ENCODE assay signal across 8 cellular contexts in genomic region chr6:29887819-29888581, GRCh38. TPM values are rescaled to one million over a fixed set of nuclear protein-coding genes. Genes with fewer than 3 reads are reported as not detected.
DNase-seq lines count a peak whose midpoint lies in the region; ATAC-seq lines count a peak whose summit lies in the region.

No MANE protein-coding gene starts in this region.

- no peaks in the 10 kb centered on the region for H3K9me3 Mint-ChIP-seq in effector memory CD8-positive, alpha-beta T cell

- no peaks in the 10 kb centered on the region for H3K27me3 Mint-ChIP-seq in effector memory CD8-positive, alpha-beta T cell

- H3K27ac Mint-ChIP-seq in effector memory CD8-positive, alpha-beta T cell, result peak overlapping the region; percentile 89 to 100

- peaks cover 9% of the 10 kb centered on the region for H3K36me3 Mint-ChIP-seq in effector memory CD8-positive, alpha-beta T cell (ENCODE audit: insufficient read depth)

- peak; percentile 71 for ATAC-seq in GM21526 (IDR thresholded peaks at IDR 0.05; ENCODE audit: low FRiP score, unreplicated experiment)
- ATAC-seq in effector memory CD8-positive, alpha-beta T cell (replicated peaks), result peak; percentile 93

- H3K4me3 Mint-ChIP-seq in effector memory CD8-positive, alpha-beta T cell, result peak overlapping the region; percentile 77 to 96

- peaks cover 15 to 16% of the 10 kb centered on the region in 2 donors for H3K4me1 Mint-ChIP-seq in effector memory CD8-positive, alpha-beta T cell (ENCODE audit: low read depth in 2 of 2)

- DNase-seq in EH (ENCODE audit: low read depth) (peak; percentile 57), LHCN-M2 (ENCODE audit: low read depth) (peak; percentile 4), mesenteric fat pad (ENCODE audit: low spot score) (peak; percentile 93), SK-N-DZ (ENCODE audit: low spot score) (no peak)
- peak; percentile 84 for DNase-seq in activated CD8-positive, alpha-beta memory T cell treated with anti-CD3 and anti-CD28 coated beads for 24 hours
- peak; percentile 88 to 93 (median 90) for DNase-seq in effector memory CD8-positive, alpha-beta T cell
- peak; percentile 63 to 82 for DNase-seq in stimulated activated CD8-positive, alpha-beta memory T cell treated with anti-CD3 and anti-CD28 coated beads, Interleukin-15, amount 100 ng/mL, for 4 hours (ENCODE audit: low read depth in 2 of 2)

RNA-seq across cellular contexts. Expression of gene HLA-A, which starts 54.3 kb away (rescaled TPM):
- 412 and 438 TPM in 2 replicates for total RNA-seq in LHCN-M2 (2014; rRNA removed)
- 309 TPM for polyA plus RNA-seq in LHCN-M2 (2012)
- total RNA-seq in mesenteric fat pad, result 526 TPM
- polyA plus RNA-seq in SK-N-DZ (2014; cell fraction: cytosol; rRNA removed), result 35.3 and 39.6 TPM in 2 replicates
- polyA plus RNA-seq in SK-N-DZ (2014; cell fraction: nucleus; rRNA removed), result 41.1 and 48.8 TPM in 2 replicates
